In the genomic region with DNA sequence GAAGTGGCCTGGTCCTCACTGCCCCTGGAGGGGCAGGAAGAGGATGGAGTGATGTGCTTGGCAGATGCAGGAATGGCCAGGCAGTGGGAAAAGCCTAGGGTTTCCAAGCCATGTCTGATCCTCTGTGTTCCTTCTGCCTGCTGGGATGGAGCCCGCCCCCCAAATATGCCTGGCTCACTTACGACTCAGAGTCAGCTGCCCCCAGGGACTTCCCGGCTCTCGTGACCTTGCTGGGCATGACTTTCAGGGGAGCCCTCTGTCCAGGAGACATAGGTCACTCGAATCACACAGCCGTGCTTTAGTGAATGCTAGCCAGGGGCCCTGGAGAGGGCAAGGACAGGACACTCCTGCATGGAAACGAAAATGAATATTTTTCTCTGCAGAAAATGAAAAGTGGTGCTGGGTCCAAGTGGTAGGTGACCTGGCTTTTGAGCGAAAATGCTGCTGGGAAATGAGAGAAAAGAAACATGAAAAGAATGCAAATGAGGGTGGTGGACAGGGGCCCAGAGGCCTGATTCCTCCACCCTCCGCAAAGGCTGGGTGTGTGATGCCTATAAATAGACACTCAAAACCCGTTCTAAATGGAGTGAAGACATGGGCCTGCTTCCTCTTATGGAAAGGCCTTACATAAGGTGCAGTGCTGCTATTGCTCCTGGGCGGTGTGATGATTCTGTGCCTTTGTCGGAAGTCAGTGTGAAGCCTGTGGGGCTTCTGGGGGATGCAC, we compare ENCODE assay signal across 11 cellular contexts.
DNase-seq lines count a peak whose midpoint lies in the region; ATAC-seq lines count a peak whose summit lies in the region.
"Had no signal": no experiment of that assay in that cellular context is flagged by ENCODE, and none has a peak within 500 bp of the region (broad histone marks: within the 10 kb centered on the region; RNA-seq: fewer than 3 reads in every experiment).

No MANE protein-coding gene starts in this region.

- no peak overlapping the region for H3K4me2 ChIP-seq in Karpas-422 (ENCODE audit: low read depth, low read length, poor library complexity, severe bottlenecking)

- intact Hi-C loops in left ventricle myocardium superior (cut with micrococcal nuclease) (no loop called here), sciatic nerve (cut with DNase I) (no loop called here)

- H3K27ac Mint-ChIP-seq in activated naive CD8-positive, alpha-beta T cell treated with anti-CD3 and anti-CD28 coated beads, Interleukin-2, amount 10 ng/mL, durations not matched to agents 7 days and 5 days = peak overlapping the region; percentile 88

- H3K4me3 Mint-ChIP-seq in activated naive CD8-positive, alpha-beta T cell treated with anti-CD3 and anti-CD28 coated beads, Interleukin-2, amount 10 ng/mL, durations not matched to agents 7 days and 5 days = no peak overlapping the region

- no peaks in the 10 kb centered on the region for H3K9me3 Mint-ChIP-seq in activated naive CD8-positive, alpha-beta T cell treated with anti-CD3 and anti-CD28 coated beads, Interleukin-2, amount 10 ng/mL, durations not matched to agents 7 days and 5 days

- no peaks in the 10 kb centered on the region for H3K4me1 ChIP-seq in Karpas-422 (ENCODE audit: low read length)

- no peak overlapping the region for H2AFZ ChIP-seq in Karpas-422 (ENCODE audit: low read length)

- H3K27ac ChIP-seq in Karpas-422 (ENCODE audit: low read length) = no peak overlapping the region
- H3K27ac ChIP-seq: tibial nerve had no signal

- no peaks in the 10 kb centered on the region for H3K79me2 ChIP-seq in Karpas-422 (ENCODE audit: low read length)

- no peaks in the 10 kb centered on the region for H3K27me3 Mint-ChIP-seq in activated naive CD8-positive, alpha-beta T cell treated with anti-CD3 and anti-CD28 coated beads, Interleukin-2, amount 10 ng/mL, durations not matched to agents 7 days and 5 days

- no peaks in the 10 kb centered on the region for H3K36me3 ChIP-seq in Karpas-422 (ENCODE audit: insufficient read depth, low read length)
- H3K36me3 ChIP-seq: tibial nerve had no signal

- H3K4me1 Mint-ChIP-seq in activated naive CD8-positive, alpha-beta T cell treated with anti-CD3 and anti-CD28 coated beads, Interleukin-2, amount 10 ng/mL, durations not matched to agents 7 days and 5 days = peaks cover 34% of the 10 kb centered on the region

- POLR2A ChIA-PET in activated naive CD8-positive, alpha-beta T cell treated with anti-CD3 and anti-CD28 coated beads, Interleukin-2, amount 10 ng/mL, durations not matched to agents 7 days and 5 days (lab: Charles Lee) = no interaction called here

- peaks cover 3% of the 10 kb centered on the region for H3K36me3 Mint-ChIP-seq in activated naive CD8-positive, alpha-beta T cell treated with anti-CD3 and anti-CD28 coated beads, Interleukin-2, amount 10 ng/mL, durations not matched to agents 7 days and 5 days

- H3K4me3 ChIP-seq in Karpas-422 (ENCODE audit: low read length) = no peak overlapping the region
- H3K4me3 ChIP-seq: tibial nerve had no signal

- no peaks in the 10 kb centered on the region for H3K27me3 ChIP-seq in Karpas-422 (ENCODE audit: low read length)
- H3K27me3 ChIP-seq: tibial nerve had no signal

- H4K20me1 ChIP-seq in Karpas-422 (ENCODE audit: insufficient read depth, low read depth, low read length) = no peaks in the 10 kb centered on the region

- no peaks in the 10 kb centered on the region for H3K9me2 ChIP-seq in Karpas-422 (replicated peaks; ENCODE audit: insufficient read depth, low read length)

- H3K9me3 ChIP-seq in Karpas-422 (ENCODE audit: low read length) = no peaks in the 10 kb centered on the region
- H3K9me3 ChIP-seq: tibial nerve had no signal

- ATAC-seq in activated naive CD8-positive, alpha-beta T cell treated with anti-CD3 and anti-CD28 coated beads, Interleukin-2, amount 10 ng/mL, durations not matched to agents 7 days and 5 days (ENCODE audit: low read depth) = no peak
- ATAC-seq in left ventricle myocardium superior (peak; percentile 97), sciatic nerve (peak; percentile 46), GM19328 (IDR thresholded peaks at IDR 0.05; ENCODE audit: unreplicated experiment) (no peak), GM18861 (IDR thresholded peaks at IDR 0.05; ENCODE audit: unreplicated experiment) (no peak)

- DNase-seq in Kasumi-1 (lab: John Stamatoyannopoulos, UW) (peak; percentile 38 to 40), left ventricle myocardium superior (peak; percentile 33), sciatic nerve (ENCODE audit: low spot score) (no peak), Karpas-422 (no peak), mesenteric fat pad (ENCODE audit: low spot score) (no peak)
- DNase-seq in activated naive CD8-positive, alpha-beta T cell treated with anti-CD3 and anti-CD28 coated beads, Interleukin-2, amount 10 ng/mL, durations not matched to agents 7 days and 5 days = no peak
- DNase-seq: Calu3, mesenchymal stem cell had no signal

- no peak overlapping the region for H3K9ac ChIP-seq in Karpas-422 (ENCODE audit: low read length)

Comparison
In these comparisons a context has a peak if more than half of its experiments do, and no peak if none do; other contexts are left out.
1. DNase-seq: peak in Kasumi-1 (2 of 2) and left ventricle myocardium superior (single experiment); none in activated naive CD8-positive, alpha-beta T cell treated with anti-CD3 and anti-CD28 coated beads, Interleukin-2, amount 10 ng/mL, durations not matched to agents 7 days and 5 days (single experiment), sciatic nerve (single experiment), Karpas-422 (single experiment) and mesenteric fat pad (single experiment).
2. ATAC-seq: peak in left ventricle myocardium superior (single experiment) and sciatic nerve (single experiment); none in activated naive CD8-positive, alpha-beta T cell treated with anti-CD3 and anti-CD28 coated beads, Interleukin-2, amount 10 ng/mL, durations not matched to agents 7 days and 5 days (single experiment), GM19328 (single experiment) and GM18861 (single experiment).